In the genomic region with DNA sequence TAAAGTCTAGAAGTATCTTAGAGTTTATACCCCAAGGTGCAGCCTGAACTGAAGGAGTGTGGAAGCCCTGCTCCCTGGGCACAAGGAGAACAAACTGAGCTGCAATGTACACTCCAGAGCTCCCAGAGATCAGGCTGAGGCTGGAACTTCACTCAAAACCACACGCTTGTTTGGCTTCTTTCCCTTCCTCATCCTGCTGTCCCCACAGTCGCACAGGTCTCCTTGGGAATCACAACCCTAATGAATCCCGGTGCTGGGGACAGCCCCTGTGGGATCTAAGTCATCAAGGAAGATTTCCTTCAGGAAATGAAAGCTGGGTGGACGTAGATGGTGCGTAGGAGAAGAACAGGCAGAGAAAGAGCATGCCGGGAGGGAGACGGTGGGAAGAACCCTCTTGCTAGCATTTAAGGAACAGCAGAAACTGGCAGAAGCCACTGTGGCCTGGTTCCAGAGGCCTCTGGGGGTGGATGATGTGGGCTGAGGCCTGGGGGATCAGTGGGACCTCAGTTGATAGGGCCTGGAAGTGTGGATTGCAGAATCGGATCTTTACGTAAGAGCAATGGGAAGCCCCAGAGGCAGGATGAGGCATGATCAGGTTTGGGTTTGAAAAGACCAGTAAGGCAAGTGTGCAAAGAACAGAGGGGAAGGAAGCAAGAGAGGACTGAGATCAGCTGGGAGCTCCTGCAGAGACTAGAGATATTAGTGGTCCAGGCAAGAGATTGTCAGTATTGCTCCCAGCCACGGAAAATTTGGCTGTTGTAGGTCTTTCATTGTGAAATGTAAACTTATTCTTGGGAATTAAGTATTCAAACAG, we compare ENCODE assay signal across 1 cellular context.
TF ChIP-seq lines count a peak whose summit lies in the region.

No MANE protein-coding gene starts in this region.

TF ChIP-seq in GM23338, 12 proteins besides CTCF, POLR2A, EP300 and RAD21:
- TF ChIP-seq NANOG (IDR thresholded peaks at IDR 0.05; ENCODE audit: borderline replicate concordance), result no peak
- no peak for TF ChIP-seq EZH2 (IDR thresholded peaks at IDR 0.05; ENCODE audit: low read depth, unreplicated experiment)
- TF ChIP-seq ZNF114 (CRISPR knock-in tag; IDR thresholded peaks at IDR 0.05), result no peak
- no peak for TF ChIP-seq STAT1 (IDR thresholded peaks at IDR 0.05; ENCODE audit: unreplicated experiment)
- TF ChIP-seq POLR2AphosphoS5 (IDR thresholded peaks at IDR 0.05; ENCODE audit: low read depth), result no peak
- TF ChIP-seq, protein P1, sequence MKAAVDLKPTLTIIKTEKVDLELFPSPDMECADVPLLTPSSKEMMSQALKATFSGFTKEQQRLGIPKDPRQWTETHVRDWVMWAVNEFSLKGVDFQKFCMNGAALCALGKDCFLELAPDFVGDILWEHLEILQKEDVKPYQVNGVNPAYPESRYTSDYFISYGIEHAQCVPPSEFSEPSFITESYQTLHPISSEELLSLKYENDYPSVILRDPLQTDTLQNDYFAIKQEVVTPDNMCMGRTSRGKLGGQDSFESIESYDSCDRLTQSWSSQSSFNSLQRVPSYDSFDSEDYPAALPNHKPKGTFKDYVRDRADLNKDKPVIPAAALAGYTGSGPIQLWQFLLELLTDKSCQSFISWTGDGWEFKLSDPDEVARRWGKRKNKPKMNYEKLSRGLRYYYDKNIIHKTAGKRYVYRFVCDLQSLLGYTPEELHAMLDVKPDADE (IDR thresholded peaks at IDR 0.05), result no peak
- TF ChIP-seq, protein P2, sequence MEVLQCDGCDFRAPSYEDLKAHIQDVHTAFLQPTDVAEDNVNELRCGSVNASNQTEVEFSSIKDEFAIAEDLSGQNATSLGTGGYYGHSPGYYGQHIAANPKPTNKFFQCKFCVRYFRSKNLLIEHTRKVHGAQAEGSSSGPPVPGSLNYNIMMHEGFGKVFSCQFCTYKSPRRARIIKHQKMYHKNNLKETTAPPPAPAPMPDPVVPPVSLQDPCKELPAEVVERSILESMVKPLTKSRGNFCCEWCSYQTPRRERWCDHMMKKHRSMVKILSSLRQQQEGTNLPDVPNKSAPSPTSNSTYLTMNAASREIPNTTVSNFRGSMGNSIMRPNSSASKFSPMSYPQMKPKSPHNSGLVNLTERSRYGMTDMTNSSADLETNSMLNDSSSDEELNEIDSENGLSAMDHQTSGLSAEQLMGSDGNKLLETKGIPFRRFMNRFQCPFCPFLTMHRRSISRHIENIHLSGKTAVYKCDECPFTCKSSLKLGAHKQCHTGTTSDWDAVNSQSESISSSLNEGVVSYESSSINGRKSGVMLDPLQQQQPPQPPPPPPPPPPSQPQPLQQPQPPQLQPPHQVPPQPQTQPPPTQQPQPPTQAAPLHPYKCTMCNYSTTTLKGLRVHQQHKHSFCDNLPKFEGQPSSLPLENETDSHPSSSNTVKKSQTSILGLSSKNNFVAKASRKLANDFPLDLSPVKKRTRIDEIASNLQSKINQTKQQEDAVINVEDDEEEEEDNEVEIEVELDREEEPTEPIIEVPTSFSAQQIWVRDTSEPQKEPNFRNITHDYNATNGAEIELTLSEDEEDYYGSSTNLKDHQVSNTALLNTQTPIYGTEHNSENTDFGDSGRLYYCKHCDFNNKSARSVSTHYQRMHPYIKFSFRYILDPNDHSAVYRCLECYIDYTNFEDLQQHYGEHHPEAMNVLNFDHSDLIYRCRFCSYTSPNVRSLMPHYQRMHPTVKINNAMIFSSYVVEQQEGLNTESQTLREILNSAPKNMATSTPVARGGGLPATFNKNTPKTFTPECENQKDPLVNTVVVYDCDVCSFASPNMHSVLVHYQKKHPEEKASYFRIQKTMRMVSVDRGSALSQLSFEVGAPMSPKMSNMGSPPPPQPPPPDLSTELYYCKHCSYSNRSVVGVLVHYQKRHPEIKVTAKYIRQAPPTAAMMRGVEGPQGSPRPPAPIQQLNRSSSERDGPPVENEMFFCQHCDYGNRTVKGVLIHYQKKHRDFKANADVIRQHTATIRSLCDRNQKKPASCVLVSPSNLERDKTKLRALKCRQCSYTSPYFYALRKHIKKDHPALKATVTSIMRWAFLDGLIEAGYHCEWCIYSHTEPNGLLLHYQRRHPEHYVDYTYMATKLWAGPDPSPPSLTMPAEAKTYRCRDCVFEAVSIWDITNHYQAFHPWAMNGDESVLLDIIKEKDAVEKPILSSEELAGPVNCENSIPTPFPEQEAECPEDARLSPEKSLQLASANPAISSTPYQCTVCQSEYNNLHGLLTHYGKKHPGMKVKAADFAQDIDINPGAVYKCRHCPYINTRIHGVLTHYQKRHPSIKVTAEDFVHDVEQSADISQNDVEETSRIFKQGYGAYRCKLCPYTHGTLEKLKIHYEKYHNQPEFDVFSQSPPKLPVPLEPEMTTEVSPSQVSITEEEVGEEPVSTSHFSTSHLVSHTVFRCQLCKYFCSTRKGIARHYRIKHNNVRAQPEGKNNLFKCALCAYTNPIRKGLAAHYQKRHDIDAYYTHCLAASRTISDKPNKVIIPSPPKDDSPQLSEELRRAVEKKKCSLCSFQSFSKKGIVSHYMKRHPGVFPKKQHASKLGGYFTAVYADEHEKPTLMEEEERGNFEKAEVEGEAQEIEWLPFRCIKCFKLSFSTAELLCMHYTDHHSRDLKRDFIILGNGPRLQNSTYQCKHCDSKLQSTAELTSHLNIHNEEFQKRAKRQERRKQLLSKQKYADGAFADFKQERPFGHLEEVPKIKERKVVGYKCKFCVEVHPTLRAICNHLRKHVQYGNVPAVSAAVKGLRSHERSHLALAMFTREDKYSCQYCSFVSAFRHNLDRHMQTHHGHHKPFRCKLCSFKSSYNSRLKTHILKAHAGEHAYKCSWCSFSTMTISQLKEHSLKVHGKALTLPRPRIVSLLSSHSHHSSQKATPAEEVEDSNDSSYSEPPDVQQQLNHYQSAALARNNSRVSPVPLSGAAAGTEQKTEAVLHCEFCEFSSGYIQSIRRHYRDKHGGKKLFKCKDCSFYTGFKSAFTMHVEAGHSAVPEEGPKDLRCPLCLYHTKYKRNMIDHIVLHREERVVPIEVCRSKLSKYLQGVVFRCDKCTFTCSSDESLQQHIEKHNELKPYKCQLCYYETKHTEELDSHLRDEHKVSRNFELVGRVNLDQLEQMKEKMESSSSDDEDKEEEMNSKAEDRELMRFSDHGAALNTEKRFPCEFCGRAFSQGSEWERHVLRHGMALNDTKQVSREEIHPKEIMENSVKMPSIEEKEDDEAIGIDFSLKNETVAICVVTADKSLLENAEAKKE (CRISPR knock-in tag; IDR thresholded peaks at IDR 0.05), result no peak
- no peak for TF ChIP-seq JUNB (IDR thresholded peaks at IDR 0.05; ENCODE audit: unreplicated experiment)
- TF ChIP-seq ZNF331 (CRISPR knock-in tag; IDR thresholded peaks at IDR 0.05; ENCODE audit: low read depth), result no peak
- no peak for TF ChIP-seq CREB1 (CRISPR knock-in tag; IDR thresholded peaks at IDR 0.05; ENCODE audit: low read depth)
- TF ChIP-seq, protein P3, sequence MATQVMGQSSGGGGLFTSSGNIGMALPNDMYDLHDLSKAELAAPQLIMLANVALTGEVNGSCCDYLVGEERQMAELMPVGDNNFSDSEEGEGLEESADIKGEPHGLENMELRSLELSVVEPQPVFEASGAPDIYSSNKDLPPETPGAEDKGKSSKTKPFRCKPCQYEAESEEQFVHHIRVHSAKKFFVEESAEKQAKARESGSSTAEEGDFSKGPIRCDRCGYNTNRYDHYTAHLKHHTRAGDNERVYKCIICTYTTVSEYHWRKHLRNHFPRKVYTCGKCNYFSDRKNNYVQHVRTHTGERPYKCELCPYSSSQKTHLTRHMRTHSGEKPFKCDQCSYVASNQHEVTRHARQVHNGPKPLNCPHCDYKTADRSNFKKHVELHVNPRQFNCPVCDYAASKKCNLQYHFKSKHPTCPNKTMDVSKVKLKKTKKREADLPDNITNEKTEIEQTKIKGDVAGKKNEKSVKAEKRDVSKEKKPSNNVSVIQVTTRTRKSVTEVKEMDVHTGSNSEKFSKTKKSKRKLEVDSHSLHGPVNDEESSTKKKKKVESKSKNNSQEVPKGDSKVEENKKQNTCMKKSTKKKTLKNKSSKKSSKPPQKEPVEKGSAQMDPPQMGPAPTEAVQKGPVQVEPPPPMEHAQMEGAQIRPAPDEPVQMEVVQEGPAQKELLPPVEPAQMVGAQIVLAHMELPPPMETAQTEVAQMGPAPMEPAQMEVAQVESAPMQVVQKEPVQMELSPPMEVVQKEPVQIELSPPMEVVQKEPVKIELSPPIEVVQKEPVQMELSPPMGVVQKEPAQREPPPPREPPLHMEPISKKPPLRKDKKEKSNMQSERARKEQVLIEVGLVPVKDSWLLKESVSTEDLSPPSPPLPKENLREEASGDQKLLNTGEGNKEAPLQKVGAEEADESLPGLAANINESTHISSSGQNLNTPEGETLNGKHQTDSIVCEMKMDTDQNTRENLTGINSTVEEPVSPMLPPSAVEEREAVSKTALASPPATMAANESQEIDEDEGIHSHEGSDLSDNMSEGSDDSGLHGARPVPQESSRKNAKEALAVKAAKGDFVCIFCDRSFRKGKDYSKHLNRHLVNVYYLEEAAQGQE (IDR thresholded peaks at IDR 0.05; ENCODE audit: unreplicated experiment), result no peak
- no peak for TF ChIP-seq EZH2phosphoT487 (IDR thresholded peaks at IDR 0.05; ENCODE audit: unreplicated experiment)
